ENCODE assay signal across 1 cellular context in genomic region chr20:11851646-11852045, GRCh38.
TF ChIP-seq lines count a peak whose summit lies in the region.

No MANE protein-coding gene starts in this region.

TF ChIP-seq in IMR-90, 13 proteins besides CTCF, POLR2A, EP300 and RAD21:
- TF ChIP-seq BHLHE40 (IDR thresholded peaks at IDR 0.05; ENCODE audit: low read depth, low read length) (no peak), MXI1 (IDR thresholded peaks at IDR 0.05; ENCODE audit: borderline replicate concordance, low read depth, low read length) (no peak), MAFK (IDR thresholded peaks at IDR 0.05; ENCODE audit: low read depth, low read length) (no peak), CEBPB (IDR thresholded peaks at IDR 0.05; ENCODE audit: low read depth, low read length) (no peak), USF2 (IDR thresholded peaks at IDR 0.05; ENCODE audit: low read depth, low read length) (no peak), CHD1 (IDR thresholded peaks at IDR 0.05; ENCODE audit: low read depth, low read length) (no peak), RFX5 (IDR thresholded peaks at IDR 0.05; ENCODE audit: low read depth, low read length) (no peak), FOS (IDR thresholded peaks at IDR 0.05; ENCODE audit: low read depth, low read length) (no peak), ELK1 (IDR thresholded peaks at IDR 0.05; ENCODE audit: borderline replicate concordance, low read depth, low read length) (no peak), RCOR1 (IDR thresholded peaks at IDR 0.05; ENCODE audit: insufficient replicate concordance, low read length) (no peak), SMC3 (IDR thresholded peaks at IDR 0.05; ENCODE audit: low read depth, low read length) (no peak), NFE2L2 (IDR thresholded peaks at IDR 0.05; ENCODE audit: low read depth, low read length) (no peak), MAZ (IDR thresholded peaks at IDR 0.05; ENCODE audit: borderline replicate concordance, low read depth, low read length) (no peak)
TF ChIP-seq in IMR-90: peak in this region for 0.
